Comparison of ENCODE assay signal across 27 cellular contexts in genomic region chr18:37672001-37672400, GRCh38.
"Had no signal": no experiment of that assay in that cellular context is flagged by ENCODE, and none has a peak within 500 bp of the region (broad histone marks: within the 10 kb centered on the region; RNA-seq: fewer than 3 reads in every experiment).

No MANE protein-coding gene starts in this region.

- H3K4me1 ChIP-seq: stomach, suprapubic skin, testis, thyroid gland, tibial artery, tibial nerve, transverse colon, upper lobe of right lung, uterus had no signal

- H3K36me3 Mint-ChIP-seq: stimulated activated effector memory CD8-positive, alpha-beta T cell treated with anti-CD3 and anti-CD28 coated beads, Interleukin-12 subunit alpha, Interleukin-12 subunit beta, amount 100 ng/mL, for 72 hours; stimulated activated memory B cell treated with anti-CD40 and anti-IgM and Interleukin-4, amounts not matched to agents 10 μg/mL and 1 μg/mL and 100 μg/mL, for 72 hours; stimulated activated naive B cell treated with anti-CD40 and anti-IgM and Interleukin-4, amounts not matched to agents 10 μg/mL and 1 μg/mL and 100 μg/mL, for 72 hours; type B pancreatic cell had no signal

- DNase-seq: stimulated activated CD4-positive, alpha-beta T cell treated with anti-CD3 and anti-CD28 coated beads, Interleukin-2, amount 100 ng/mL, for 48 hours; stimulated activated CD4-positive, alpha-beta T cell treated with anti-CD3 and anti-CD28 coated beads, Interleukin-4, amount 100 ng/mL, for 1 hour; stimulated activated CD4-positive, alpha-beta T cell treated with anti-CD3 and anti-CD28 coated beads, Interleukin-4, amount 100 ng/mL, for 24 hours; stimulated activated CD4-positive, alpha-beta T cell treated with anti-CD3 and anti-CD28 coated beads, Interleukin-4, amount 100 ng/mL, for 4 hours; stimulated activated CD8-positive, alpha-beta memory T cell treated with anti-CD3 and anti-CD28 coated beads, Interleukin-4, amount 100 ng/mL, for 48 hours; stimulated activated naive B cell treated with anti-CD40 and anti-IgM and Interleukin-4, amounts not matched to agents 10 μg/mL and 1 μg/mL and 100 μg/mL, for 72 hours; stimulated activated naive CD4-positive, alpha-beta T cell; stimulated activated naive CD4-positive, alpha-beta T cell treated with Interleukin-2 at 50 U/mL for 16 hours; stimulated activated naive CD8-positive, alpha-beta T cell treated with anti-CD3 and anti-CD28 coated beads, Interleukin-15, amount 100 ng/mL, for 72 hours; stimulated activated naive CD8-positive, alpha-beta T cell treated with anti-CD3 and anti-CD28 coated beads, Interleukin-15, Interleukin-2, amounts not matched to agents 100 U/mL and 50 U/mL, for 24 hours; stomach; substantia nigra; testis; thyroid gland; tibial artery; transverse colon; trophoblast cell; upper lobe of left lung; upper lobe of right lung; uterus had no signal

- H3K27me3 Mint-ChIP-seq: stimulated activated memory B cell treated with anti-CD40 and anti-IgM and Interleukin-4, amounts not matched to agents 10 μg/mL and 1 μg/mL and 100 μg/mL, for 72 hours; stimulated activated naive B cell treated with anti-CD40 and anti-IgM and Interleukin-4, amounts not matched to agents 10 μg/mL and 1 μg/mL and 100 μg/mL, for 72 hours; stimulated activated naive CD8-positive, alpha-beta T cell treated with anti-CD3 and anti-CD28 coated beads, Interleukin-15, amount 100 ng/mL, for 72 hours; stimulated activated naive CD8-positive, alpha-beta T cell treated with anti-CD3 and anti-CD28 coated beads, Interleukin-15, Interleukin-2, amounts not matched to agents 100 ng/mL and 50 ng/mL, for 24 hours; type B pancreatic cell had no signal

- H3K4me3 Mint-ChIP-seq: stimulated activated effector memory CD8-positive, alpha-beta T cell treated with anti-CD3 and anti-CD28 coated beads, Interleukin-12 subunit alpha, Interleukin-12 subunit beta, amount 100 ng/mL, for 72 hours; stimulated activated memory B cell treated with anti-CD40 and anti-IgM and Interleukin-4, amounts not matched to agents 10 μg/mL and 1 μg/mL and 100 μg/mL, for 72 hours; stimulated activated naive B cell treated with anti-CD40 and anti-IgM and Interleukin-4, amounts not matched to agents 10 μg/mL and 1 μg/mL and 100 μg/mL, for 72 hours; stimulated activated naive CD8-positive, alpha-beta T cell treated with anti-CD3 and anti-CD28 coated beads, Interleukin-15, amount 100 ng/mL, for 72 hours; stimulated activated naive CD8-positive, alpha-beta T cell treated with anti-CD3 and anti-CD28 coated beads, Interleukin-15, Interleukin-2, amounts not matched to agents 100 ng/mL and 50 ng/mL, for 24 hours; type B pancreatic cell had no signal

- H3K4me3 ChIP-seq: stomach, suprapubic skin, testis, thoracic aorta, thyroid gland, tibial artery, tibial nerve, transverse colon, upper lobe of left lung, upper lobe of right lung, uterus had no signal

- H3K9me3 ChIP-seq: suprapubic skin, testis, thoracic aorta, thyroid gland, transverse colon, upper lobe of left lung, upper lobe of right lung, uterus had no signal

- H3K27ac Mint-ChIP-seq: stimulated activated effector memory CD8-positive, alpha-beta T cell treated with anti-CD3 and anti-CD28 coated beads, Interleukin-12 subunit alpha, Interleukin-12 subunit beta, amount 100 ng/mL, for 72 hours; stimulated activated memory B cell treated with anti-CD40 and anti-IgM and Interleukin-4, amounts not matched to agents 10 μg/mL and 1 μg/mL and 100 μg/mL, for 72 hours; stimulated activated naive B cell treated with anti-CD40 and anti-IgM and Interleukin-4, amounts not matched to agents 10 μg/mL and 1 μg/mL and 100 μg/mL, for 72 hours; stimulated activated naive CD8-positive, alpha-beta T cell treated with anti-CD3 and anti-CD28 coated beads, Interleukin-15, amount 100 ng/mL, for 72 hours; stimulated activated naive CD8-positive, alpha-beta T cell treated with anti-CD3 and anti-CD28 coated beads, Interleukin-15, Interleukin-2, amounts not matched to agents 100 ng/mL and 50 ng/mL, for 24 hours; type B pancreatic cell had no signal

- H3K27me3 ChIP-seq: stomach, suprapubic skin, testis, thyroid gland, tibial artery, tibial nerve, transverse colon, upper lobe of left lung, upper lobe of right lung, uterus had no signal

- H3K27ac ChIP-seq: stomach, suprapubic skin, testis, thoracic aorta, thyroid gland, tibial artery, tibial nerve, transverse colon, upper lobe of left lung, upper lobe of right lung, uterus had no signal

- H3K4me1 Mint-ChIP-seq: stimulated activated effector memory CD8-positive, alpha-beta T cell treated with anti-CD3 and anti-CD28 coated beads, Interleukin-12 subunit alpha, Interleukin-12 subunit beta, amount 100 ng/mL, for 72 hours; stimulated activated memory B cell treated with anti-CD40 and anti-IgM and Interleukin-4, amounts not matched to agents 10 μg/mL and 1 μg/mL and 100 μg/mL, for 72 hours; stimulated activated naive B cell treated with anti-CD40 and anti-IgM and Interleukin-4, amounts not matched to agents 10 μg/mL and 1 μg/mL and 100 μg/mL, for 72 hours; stimulated activated naive CD8-positive, alpha-beta T cell treated with anti-CD3 and anti-CD28 coated beads, Interleukin-15, amount 100 ng/mL, for 72 hours had no signal

- ATAC-seq: stimulated activated effector memory CD8-positive, alpha-beta T cell treated with anti-CD3 and anti-CD28 coated beads, Interleukin-12 subunit alpha, Interleukin-12 subunit beta, amount 100 ng/mL, for 72 hours; stimulated activated memory B cell treated with anti-CD40 and anti-IgM and Interleukin-4, amounts not matched to agents 10 μg/mL and 1 μg/mL and 100 μg/mL, for 72 hours; stimulated activated naive B cell treated with anti-CD40 and anti-IgM and Interleukin-4, amounts not matched to agents 10 μg/mL and 1 μg/mL and 100 μg/mL, for 72 hours; stimulated activated naive CD8-positive, alpha-beta T cell treated with anti-CD3 and anti-CD28 coated beads, Interleukin-15, amount 100 ng/mL, for 72 hours; stimulated activated naive CD8-positive, alpha-beta T cell treated with anti-CD3 and anti-CD28 coated beads, Interleukin-15, Interleukin-2, amounts not matched to agents 100 U/mL and 50 U/mL, for 24 hours; upper lobe of right lung had no signal

- H3K36me3 ChIP-seq: stomach, suprapubic skin, thoracic aorta, thyroid gland, tibial artery, tibial nerve, transverse colon, upper lobe of left lung, upper lobe of right lung, uterus had no signal
